In genomic region chr22:45318558-45319318, GRCh38 we compare ENCODE assay signal across 8 cellular contexts. TPM values are rescaled to one million over a fixed set of nuclear protein-coding genes. Genes with fewer than 3 reads are reported as not detected.
A peak's percentile ranks its signal among the peaks of the same experiment; 100 is the strongest.
DNase-seq lines count a peak whose midpoint lies in the region; ATAC-seq and TF ChIP-seq lines count a peak whose summit lies in the region.

No MANE protein-coding gene starts in this region.

- peaks cover 27% of the 10 kb centered on the region for H4K20me1 ChIP-seq in OCI-LY3 (ENCODE audit: insufficient read depth, low read length)

- peak overlapping the region; percentile 41 for H3K9ac ChIP-seq in OCI-LY3 (ENCODE audit: low read length)

- H3K36me3 ChIP-seq in OCI-LY3 (replicated peaks; ENCODE audit: low read depth, low read length) = peaks cover 38% of the 10 kb centered on the region
- peaks cover 15% of the 10 kb centered on the region for H3K36me3 ChIP-seq in upper lobe of right lung

- no peaks in the 10 kb centered on the region for H3K9me3 ChIP-seq in OCI-LY3 (ENCODE audit: insufficient read depth, low read length)
- H3K9me3 ChIP-seq in mononuclear cell (ENCODE audit: low read depth, low read length) = no peaks in the 10 kb centered on the region
- no peaks in the 10 kb centered on the region for H3K9me3 ChIP-seq in upper lobe of right lung

- intact Hi-C loops in upper lobe of right lung (cut with DNase I) = no loop called here

- H3K4me2 ChIP-seq in OCI-LY3 (ENCODE audit: low read length) = peak overlapping the region; percentile 75

- peak; percentile 40 for DNase-seq in stimulated activated CD4-positive, alpha-beta T cell treated with anti-CD3 and anti-CD28 coated beads, Interleukin-1b, Interleukin-23, amount 100 ng/mL, for 48 hours
- no peak for DNase-seq in stimulated activated CD4-positive, alpha-beta T cell treated with anti-CD3 and anti-CD28 coated beads, Interleukin-12 subunit alpha, Interleukin-12 subunit beta, amount 100 ng/mL, for 4 hours
- DNase-seq in amniotic stem cell (lab: John Stamatoyannopoulos, UW) = peak; percentile 57
- no peak for DNase-seq in upper lobe of right lung
- no peak for DNase-seq in SK-N-DZ (ENCODE audit: low spot score)
- DNase-seq in amygdala (lab: John Stamatoyannopoulos, UW) = no peak

- peaks cover 70% of the 10 kb centered on the region for H3K4me1 ChIP-seq in OCI-LY3 (ENCODE audit: low read length)
- H3K4me1 ChIP-seq in mononuclear cell (ENCODE audit: insufficient read depth, low read length) = peaks cover 69% of the 10 kb centered on the region
- H3K4me1 ChIP-seq in upper lobe of right lung = peaks cover 34% of the 10 kb centered on the region

- H3K27ac ChIP-seq in OCI-LY3 (ENCODE audit: low read length) = peak overlapping the region; percentile 82
- peak overlapping the region; percentile 70 for H3K27ac ChIP-seq in upper lobe of right lung

- no peak for ATAC-seq in upper lobe of right lung

- H3K27me3 ChIP-seq in OCI-LY3 (ENCODE audit: low read depth, low read length) = no peaks in the 10 kb centered on the region
- no peaks in the 10 kb centered on the region for H3K27me3 ChIP-seq in mononuclear cell (ENCODE audit: insufficient read depth, low read length)
- H3K27me3 ChIP-seq in upper lobe of right lung = no peaks in the 10 kb centered on the region

- peaks cover 100% of the 10 kb centered on the region for H3K79me2 ChIP-seq in OCI-LY3 (ENCODE audit: low read length)

- H3K4me3 ChIP-seq in OCI-LY3 (ENCODE audit: low read length) (peak overlapping the region; percentile 64), mononuclear cell (ENCODE audit: low read length) (peak overlapping the region; percentile 30), upper lobe of right lung (no peak overlapping the region)

- no peak for TF ChIP-seq CTCF in OCI-LY3 (IDR thresholded peaks at IDR 0.05; ENCODE audit: low read depth, low read length)
- TF ChIP-seq CTCF in upper lobe of right lung (IDR thresholded peaks at IDR 0.05) = no peak

- no peak overlapping the region for H2AFZ ChIP-seq in OCI-LY3 (ENCODE audit: low read depth, low read length)

RNA-seq across cellular contexts. Expression of gene FAM118A, which starts 9.0 kb away (rescaled TPM):
- total RNA-seq in mononuclear cell = 37.7 TPM
- 20.6 TPM for total RNA-seq in upper lobe of right lung
- polyA plus RNA-seq in SK-N-DZ (2014; cell fraction: cytosol; rRNA removed) = 10.1 and 12.7 TPM in 2 replicates
- polyA plus RNA-seq in SK-N-DZ (2014; cell fraction: nucleus; rRNA removed) = 15.3 and 20.0 TPM in 2 replicates

RNA-seq across cellular contexts. Expression of gene UPK3A, which starts 34.0 kb away (rescaled TPM):
- total RNA-seq in mononuclear cell (0.94 TPM), upper lobe of right lung (not detected)
- not detected in 2 replicates for polyA plus RNA-seq in SK-N-DZ (2014; cell fraction: cytosol; rRNA removed)
- polyA plus RNA-seq in SK-N-DZ (2014; cell fraction: nucleus; rRNA removed) = not detected in 2 replicates

Comparison
In these comparisons a context has a peak if more than half of its experiments do, and no peak if none do; other contexts are left out.
1. DNase-seq: peak in stimulated activated CD4-positive, alpha-beta T cell treated with anti-CD3 and anti-CD28 coated beads, Interleukin-1b, Interleukin-23, amount 100 ng/mL, for 48 hours (single experiment) and amniotic stem cell (single experiment); none in stimulated activated CD4-positive, alpha-beta T cell treated with anti-CD3 and anti-CD28 coated beads, Interleukin-12 subunit alpha, Interleukin-12 subunit beta, amount 100 ng/mL, for 4 hours (single experiment), upper lobe of right lung (single experiment), SK-N-DZ (single experiment) and amygdala (0 of 56).